In genomic region chrX:2691543-2692220, GRCh38 we compare ENCODE assay signal across 8 cellular contexts. TPM values are rescaled to one million over a fixed set of nuclear protein-coding genes. Genes with fewer than 3 reads are reported as not detected.
A peak's percentile ranks its signal among the peaks of the same experiment; 100 is the strongest.
DNase-seq lines count a peak whose midpoint lies in the region; ATAC-seq and TF ChIP-seq lines count a peak whose summit lies in the region.

No MANE protein-coding gene starts in this region.

- H3K9me3 ChIP-seq in right atrium auricular region, result no peaks in the 10 kb centered on the region

- TF ChIP-seq CTCF in GM13976 (IDR thresholded peaks at IDR 0.05; ENCODE audit: borderline replicate concordance, control extremely low read depth, extremely low read depth, insufficient read depth, missing control alignments) (no peak), right atrium auricular region (IDR thresholded peaks at IDR 0.05) (no peak)

- peak overlapping the region; percentile 98 for H3K27ac Mint-ChIP-seq in activated naive CD8-positive, alpha-beta T cell

- DNase-seq in GM13976 (ENCODE audit: low spot score) (peak; percentile 41), right atrium auricular region (ENCODE audit: low spot score) (no peak), cortex of kidney (lab: John Stamatoyannopoulos, UW) (no peak), GM19238 (ENCODE audit: insufficient read length, low spot score) (no peak), occipital lobe (lab: John Stamatoyannopoulos, UW) (no peak)

- peak overlapping the region; percentile 74 to 85 for H3K4me3 ChIP-seq in right atrium auricular region
- H3K4me3 ChIP-seq in skin epidermis, result peak overlapping the region; percentile 76 to 95 (median 91)

- in situ Hi-C loops in GM13976 (cut with MboI; ENCODE audit: low sequenced_read_pairs, unreplicated experiment), result no loop called here

- no peaks in the 10 kb centered on the region for H3K9me3 Mint-ChIP-seq in activated naive CD8-positive, alpha-beta T cell (ENCODE audit: low read depth)

- peaks cover 0 to 49% of the 10 kb centered on the region in 2 donors for H3K4me1 ChIP-seq in right atrium auricular region

- H3K27ac ChIP-seq in right atrium auricular region (peak overlapping the region; percentile 88), skin epidermis (peak overlapping the region; percentile 65 to 96 (median 94))

- peaks cover 3% of the 10 kb centered on the region for H3K36me3 Mint-ChIP-seq in activated naive CD8-positive, alpha-beta T cell

- peak; percentile 11 for ATAC-seq in HG03460 (IDR thresholded peaks at IDR 0.05; ENCODE audit: unreplicated experiment)

- H3K4me3 Mint-ChIP-seq in activated naive CD8-positive, alpha-beta T cell, result peak overlapping the region; percentile 96

- no peaks in the 10 kb centered on the region for H3K27me3 Mint-ChIP-seq in activated naive CD8-positive, alpha-beta T cell

- peaks cover 41% of the 10 kb centered on the region for H3K4me1 Mint-ChIP-seq in activated naive CD8-positive, alpha-beta T cell (ENCODE audit: low read depth)

- H3K27me3 ChIP-seq in right atrium auricular region, result no peaks in the 10 kb centered on the region

- no peaks in the 10 kb centered on the region for H3K36me3 ChIP-seq in right atrium auricular region

RNA-seq across cellular contexts. Expression of gene CD99, which starts 0.6 kb away (rescaled TPM):
- 100 to 1,000 TPM; 234 to 282 TPM for total RNA-seq in right atrium auricular region
- total RNA-seq in occipital lobe, result 7.2 TPM

Comparison
In these comparisons a context has a peak if more than half of its experiments do, and no peak if none do; other contexts are left out.
1. RNA of gene CD99, which starts 0.6 kb away (total RNA-seq): 234 to 282 TPM in right atrium auricular region; 7.2 TPM in occipital lobe (single experiment); every median in the first group is over 10 times any median in the second.